In the genomic region with DNA sequence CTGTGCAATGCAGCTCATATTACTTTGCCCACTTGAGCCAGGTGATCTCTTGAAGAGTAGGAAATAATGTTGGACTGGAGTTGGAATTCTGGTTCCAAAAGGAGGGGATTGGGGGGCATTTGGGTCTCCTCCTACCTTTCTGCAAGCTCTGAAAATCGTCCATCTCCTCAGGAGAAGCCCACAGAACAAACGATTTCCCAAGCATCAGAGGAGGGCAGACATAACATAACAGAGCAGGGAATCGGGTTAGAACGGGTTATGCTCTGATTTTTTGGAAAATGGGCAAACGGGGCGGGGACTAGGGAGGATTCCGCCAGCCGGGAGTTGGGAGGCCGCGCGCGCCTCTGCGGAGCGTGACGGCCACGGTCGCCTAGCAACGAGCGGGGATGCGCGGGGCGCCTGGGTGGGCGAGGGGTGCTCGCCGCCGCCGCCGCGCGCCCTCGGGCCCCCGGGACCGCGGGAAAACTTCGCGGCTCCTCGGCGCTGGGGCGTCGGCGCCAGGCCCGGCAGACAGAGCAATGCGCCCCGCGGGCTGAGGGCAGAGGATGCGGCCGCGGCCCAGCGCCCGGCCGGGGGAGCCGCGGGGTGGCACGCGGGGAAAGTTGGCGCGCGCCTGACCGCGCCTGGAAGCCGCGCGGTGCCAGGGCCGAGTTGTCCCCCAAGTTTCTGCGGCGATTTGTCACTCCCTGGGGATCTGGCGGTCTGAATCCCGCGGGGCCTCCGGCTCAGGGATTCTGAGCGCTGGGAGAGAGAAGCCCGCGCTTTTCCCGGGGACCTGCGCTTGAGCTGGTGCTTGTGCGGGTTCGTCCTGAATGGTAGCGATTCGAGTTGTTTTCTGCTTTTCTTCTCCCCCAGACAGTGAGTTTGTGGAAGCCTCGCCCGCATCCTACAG, we compare ENCODE assay signal across 8 cellular contexts. TPM values are rescaled to one million over a fixed set of nuclear protein-coding genes. Genes with fewer than 3 reads are reported as not detected.
DNase-seq lines count a peak whose midpoint lies in the region; ATAC-seq and TF ChIP-seq lines count a peak whose summit lies in the region.

No MANE protein-coding gene starts in this region.

- H3K9me3 Mint-ChIP-seq in memory B cell = no peaks in the 10 kb centered on the region

- WGBS in thyroid gland, 2 donors = 2 to 3% methylated on average over 39 to 63 of the region's 81 CpGs

- TF ChIP-seq POLR2A in thyroid gland (IDR thresholded peaks at IDR 0.05) (no peak), erythroblast (IDR thresholded peaks at IDR 0.05; ENCODE audit: low read length) (no peak)

- H3K9ac ChIP-seq in OCI-LY3 (ENCODE audit: low read length) (no peak overlapping the region), duodenal mucosa (ENCODE audit: low read depth in 1 of 2, low read length in 2 of 2) (peak overlapping the region in 1 of 2 donors; percentile 25)

- no peaks in the 10 kb centered on the region for H3K79me2 ChIP-seq in OCI-LY3 (ENCODE audit: low read length)

- no peak overlapping the region for H2AFZ ChIP-seq in OCI-LY3 (ENCODE audit: low read depth, low read length)

- H3K4me1 ChIP-seq in OCI-LY3 (ENCODE audit: low read length) = peaks cover 9% of the 10 kb centered on the region
- peaks cover 4 to 10% of the 10 kb centered on the region in 2 donors for H3K4me1 ChIP-seq in duodenal mucosa (ENCODE audit: control insufficient read depth in 1 of 2, insufficient read depth in 2 of 2, low read length in 2 of 2)
- peaks cover 4 to 6% of the 10 kb centered on the region in 2 donors for H3K4me1 ChIP-seq in thyroid gland

- H3K9me3 ChIP-seq in OCI-LY3 (ENCODE audit: insufficient read depth, low read length) = no peaks in the 10 kb centered on the region
- H3K9me3 ChIP-seq in duodenal mucosa (ENCODE audit: control insufficient read depth in 1 of 2, low read length in 2 of 2) = no peaks in the 10 kb centered on the region
- H3K9me3 ChIP-seq in thyroid gland = no peaks in the 10 kb centered on the region

- H3K4me3 Mint-ChIP-seq in memory B cell = peak overlapping the region; percentile 62

- peaks cover 12% of the 10 kb centered on the region for H3K27me3 Mint-ChIP-seq in memory B cell

- ATAC-seq in GM19397 (IDR thresholded peaks at IDR 0.05; ENCODE audit: unreplicated experiment) (peak; percentile 46), memory B cell (ENCODE audit: low read depth) (peak; percentile 24), GM21390 (IDR thresholded peaks at IDR 0.05; ENCODE audit: unreplicated experiment) (no peak)

- peak overlapping the region; percentile 66 for H3K4me3 ChIP-seq in OCI-LY3 (ENCODE audit: low read length)
- H3K4me3 ChIP-seq in duodenal mucosa (ENCODE audit: low read depth in 1 of 2, low read length in 2 of 2) = peak overlapping the region; percentile 66 to 68
- H3K4me3 ChIP-seq in thyroid gland (replicated peaks in 1 of 3) = peak overlapping the region in 2 of 3 donors; percentile 16 to 35

- no peaks in the 10 kb centered on the region for H3K36me3 ChIP-seq in OCI-LY3 (replicated peaks; ENCODE audit: low read depth, low read length)
- H3K36me3 ChIP-seq in duodenal mucosa (ENCODE audit: control insufficient read depth in 1 of 2, insufficient read depth in 2 of 2, low read length in 2 of 2) = no peaks in the 10 kb centered on the region
- H3K36me3 ChIP-seq in thyroid gland = no peaks in the 10 kb centered on the region

- DNase-seq in AG08395 (ENCODE audit: low spot score) = peak; percentile 69
- DNase-seq in memory B cell (ENCODE audit: low spot score in 2 of 2) = no peak
- DNase-seq in thyroid gland = peak; percentile 30 to 35
- no peak for DNase-seq in erythroblast (lab: John Stamatoyannopoulos, UW)

- H3K4me1 Mint-ChIP-seq in memory B cell = peaks cover 3% of the 10 kb centered on the region

- H4K20me1 ChIP-seq in OCI-LY3 (ENCODE audit: insufficient read depth, low read length) = no peaks in the 10 kb centered on the region

- H3K27ac ChIP-seq in OCI-LY3 (ENCODE audit: low read length) = no peak overlapping the region
- no peak overlapping the region for H3K27ac ChIP-seq in duodenal mucosa (ENCODE audit: low read depth, low read length)
- no peak overlapping the region for H3K27ac ChIP-seq in thyroid gland

- H3K36me3 Mint-ChIP-seq in memory B cell = no peaks in the 10 kb centered on the region

- TF ChIP-seq CTCF in OCI-LY3 (IDR thresholded peaks at IDR 0.05; ENCODE audit: low read depth, low read length) (no peak), thyroid gland (IDR thresholded peaks at IDR 0.05) (no peak)

- H3K27ac Mint-ChIP-seq in memory B cell = no peak overlapping the region

- H3K4me2 ChIP-seq in OCI-LY3 (ENCODE audit: low read length) = peak overlapping the region; percentile 65

- intact Hi-C loops in thyroid gland (cut with DNase I) = loop anchor here (10.0 kb wide), 1 partner anchor 116 kb away; no protein-coding TSS in a partner anchor

- H3K27me3 ChIP-seq in OCI-LY3 (ENCODE audit: low read depth, low read length) = peaks cover 9% of the 10 kb centered on the region; the same call in 1 of the 2 replicates
- H3K27me3 ChIP-seq in duodenal mucosa (ENCODE audit: control insufficient read depth in 1 of 2, insufficient read depth in 2 of 2, low read length in 2 of 2) = peaks cover 21 to 36% of the 10 kb centered on the region in 2 donors
- H3K27me3 ChIP-seq in thyroid gland = no peaks in the 10 kb centered on the region

RNA-seq across cellular contexts. Expression of gene AMOTL1, which starts 27.8 kb away (rescaled TPM):
- 10 to 100 TPM; 34.1 to 51.2 (median 41.0) TPM for total RNA-seq in thyroid gland

Comparison
In these comparisons a context has a peak if more than half of its experiments do, and no peak if none do; other contexts are left out.
1. DNase-seq: peak in AG08395 (single experiment) and thyroid gland (2 of 2); none in memory B cell (0 of 2) and erythroblast (0 of 2).
2. Peak in every context shown above with its lines, with median percentiles within 50 percentile points of each other: H3K4me3 ChIP-seq.